ENCODE assay signal across 19 cellular contexts in genomic region chr5:136128416-136128935, GRCh38. TPM values are rescaled to one million over a fixed set of nuclear protein-coding genes. Genes with fewer than 3 reads are reported as not detected.
A peak's percentile ranks its signal among the peaks of the same experiment; 100 is the strongest.
DNase-seq lines count a peak whose midpoint lies in the region; TF ChIP-seq lines count a peak whose summit lies in the region.
"Had no signal": no experiment of that assay in that cellular context is flagged by ENCODE, and none has a peak within 500 bp of the region (broad histone marks: within the 10 kb centered on the region; RNA-seq: fewer than 3 reads in every experiment).

No MANE protein-coding gene starts in this region.

- H3K4me1 ChIP-seq in prostate gland (replicated peaks) (peaks cover 4% of the 10 kb centered on the region), neuronal stem cell (ENCODE audit: control insufficient read depth in 2 of 2, insufficient read depth in 1 of 2, low read depth in 1 of 2, low read length in 2 of 2) (peaks cover 0 to 2% of the 10 kb centered on the region in 2 donors)

- H2AK5ac ChIP-seq in neuronal stem cell (ENCODE audit: low read depth, low read length): no peak overlapping the region

- intact Hi-C loops in prostate gland (cut with DNase I): no loop called here

- no peak for TF ChIP-seq POLR2A in prostate gland (IDR thresholded peaks at IDR 0.05)

- DNase-seq in NCI-H1694 (lab: John Stamatoyannopoulos, UW) (peak; percentile 54), NCI-H446 treated with DMSO at 0.1 percent for 48 hours (lab: John Stamatoyannopoulos, UW) (peak; percentile 93), cerebellar cortex (ENCODE audit: low spot score) (peak; percentile 82), middle frontal gyrus (ENCODE audit: extremely low spot score, low spot score) (peak; percentile 5), prostate gland (ENCODE audit: low spot score) (no peak), SW480 (ENCODE audit: low spot score) (no peak), neuronal stem cell (ENCODE audit: low spot score) (no peak)
- DNase-seq in activated naive CD4-positive, alpha-beta T cell treated with Interleukin-2 at 50 U/mL for 16 hours: no peak
- DNase-seq: CD8-positive, alpha-beta T cell; HCEC 1CT; Karpas-422; MM.1S; NCI-H1105 treated with DMSO at 0.1 percent for 48 hours; NCI-H2029; NK-92 treated with Interleukin-12 subunit alpha and Interleukin-12 subunit beta, amount 100 ng/mL, for 24 hours; OCI-M1; T-helper 1 cell had no signal

- TF ChIP-seq CTCF in prostate gland (IDR thresholded peaks at IDR 0.05): no peak

- no peak overlapping the region for H4K8ac ChIP-seq in neuronal stem cell (ENCODE audit: low read depth, low read length)

- WGBS in prostate gland: 28% methylated on average over 4 of the region's 4 CpGs
- WGBS in neuronal stem cell (ENCODE audit: extremely low coverage in 2 of 2, insufficient read length in 2 of 2, insufficient replicate concordance in 1 of 2), 2 donors: no CpG with 5 or more reads among the region's 4 CpGs

- H3K9me3 ChIP-seq in prostate gland (no peaks in the 10 kb centered on the region), neuronal stem cell (replicated peaks in 1 of 2; ENCODE audit: control insufficient read depth in 2 of 2, insufficient read depth in 1 of 2, low read depth in 1 of 2, low read length in 2 of 2) (no peaks in the 10 kb centered on the region)

- H3K27ac ChIP-seq in prostate gland (no peak overlapping the region), neuronal stem cell (replicated peaks; ENCODE audit: low read length) (no peak overlapping the region)
- H3K27ac ChIP-seq: RWPE1 had no signal

- no peaks in the 10 kb centered on the region for H3K79me1 ChIP-seq in neuronal stem cell (ENCODE audit: low read depth, low read length)

- no peaks in the 10 kb centered on the region for H3K27me3 ChIP-seq in prostate gland (replicated peaks; ENCODE audit: insufficient read depth)
- peaks cover 0 to 24% (median 0%) of the 10 kb centered on the region in 3 experiments for H3K27me3 ChIP-seq in neuronal stem cell (ENCODE audit: control insufficient read depth in 3 of 3, insufficient read depth in 3 of 3, low read depth in 1 of 3, low read length in 3 of 3)

- no peak overlapping the region for H3K18ac ChIP-seq in neuronal stem cell (ENCODE audit: low read length)

- no peak overlapping the region for H2BK15ac ChIP-seq in neuronal stem cell (ENCODE audit: low read length)

- H3K4me3 ChIP-seq in prostate gland (no peak overlapping the region), neuronal stem cell (ENCODE audit: low read length in 2 of 2) (no peak overlapping the region)
- H3K4me3 ChIP-seq: GM12878 had no signal

- no peak overlapping the region for H2AFZ ChIP-seq in neuronal stem cell (ENCODE audit: low read length)

- H3K23ac ChIP-seq in neuronal stem cell (ENCODE audit: low read depth, low read length, poor library complexity): no peak overlapping the region

- no peaks in the 10 kb centered on the region for H3K36me3 ChIP-seq in prostate gland
- no peaks in the 10 kb centered on the region for H3K36me3 ChIP-seq in neuronal stem cell (replicated peaks in 1 of 2; ENCODE audit: control insufficient read depth in 2 of 2, insufficient read depth in 2 of 2, low read length in 2 of 2)

- H2BK120ac ChIP-seq in neuronal stem cell (ENCODE audit: low read depth, low read length): no peak overlapping the region

- H3K9ac ChIP-seq in neuronal stem cell (ENCODE audit: low read depth, low read length, poor library complexity): no peak overlapping the region

- H2BK5ac ChIP-seq in neuronal stem cell (ENCODE audit: low read length): no peak overlapping the region

- no peak overlapping the region for H4K91ac ChIP-seq in neuronal stem cell (ENCODE audit: low read depth, low read length, poor library complexity)

- no peak overlapping the region for H3K14ac ChIP-seq in neuronal stem cell (ENCODE audit: low read length)

- no peak overlapping the region for H2BK12ac ChIP-seq in neuronal stem cell (ENCODE audit: low read length)

- no peak overlapping the region for H3K4ac ChIP-seq in neuronal stem cell (ENCODE audit: low read length)

- H3K4me2 ChIP-seq in neuronal stem cell (ENCODE audit: insufficient read depth, low read length, poor library complexity, severe bottlenecking): no peak overlapping the region

RNA-seq across cellular contexts. Expression of gene SMAD5, which starts 4.2 kb away (rescaled TPM):
- total RNA-seq in prostate gland: 10 to 100 TPM; 34.2 to 37.3 TPM
- 29.6 TPM for polyA plus RNA-seq in neuronal stem cell (2013, experiment 1 of 2)
- polyA plus RNA-seq in neuronal stem cell (2013, experiment 2 of 2): 30.0 TPM

Comparison
In these comparisons a context has a peak if more than half of its experiments do, and no peak if none do; other contexts are left out.
1. DNase-seq: peak in NCI-H1694 (single experiment), NCI-H446 treated with DMSO at 0.1 percent for 48 hours (single experiment), cerebellar cortex (single experiment) and middle frontal gyrus (single experiment); none in activated naive CD4-positive, alpha-beta T cell treated with Interleukin-2 at 50 U/mL for 16 hours (single experiment), prostate gland (single experiment), SW480 (single experiment) and neuronal stem cell (single experiment).